ENCODE assay signal across 14 cellular contexts in genomic region chr2:64434039-64434657, GRCh38. TPM values are rescaled to one million over a fixed set of nuclear protein-coding genes. Genes with fewer than 3 reads are reported as not detected.
DNase-seq lines count a peak whose midpoint lies in the region; ATAC-seq and TF ChIP-seq lines count a peak whose summit lies in the region.
"Had no signal": no experiment of that assay in that cellular context is flagged by ENCODE, and none has a peak within 500 bp of the region (broad histone marks: within the 10 kb centered on the region; RNA-seq: fewer than 3 reads in every experiment).

No MANE protein-coding gene starts in this region.

- H3K9me3 ChIP-seq in Caco-2 (no peaks in the 10 kb centered on the region), right lobe of liver (no peaks in the 10 kb centered on the region)
- H3K9me3 ChIP-seq: A549 had no signal

- 69% methylated on average over 4 of the region's 4 CpGs for WGBS in right lobe of liver (ENCODE audit: insufficient coverage, low coverage, low lambda C conversion rate, missing lambda C conversion rate)

- POLR2A ChIA-PET in Caco-2 (lab: Charles Lee) = no interaction called here

- peak overlapping the region; percentile 11 for H3K27ac Mint-ChIP-seq in Caco-2 (ENCODE audit: unreplicated experiment)
- H3K27ac Mint-ChIP-seq: CD4-positive, alpha-beta T cell; H9 had no signal

- ATAC-seq in left colon (peak; percentile 56), right lobe of liver (peak; percentile 57 to 68 (median 66)), GM21723 (IDR thresholded peaks at IDR 0.05; ENCODE audit: unreplicated experiment) (no peak), GM18520 (IDR thresholded peaks at IDR 0.05; ENCODE audit: unreplicated experiment) (no peak)
- ATAC-seq: A549 had no signal

- DNase-seq in Caco-2 (no peak), left colon (no peak), right lobe of liver (no peak), amygdala (lab: John Stamatoyannopoulos, UW) (no peak)
- DNase-seq: AML-193; CD4-positive, alpha-beta T cell; DMS153; DMS79; GDM1; H9 had no signal

- CTCF ChIA-PET in Caco-2 (lab: Charles Lee) = no interaction called here

- no peaks in the 10 kb centered on the region for H3K36me3 Mint-ChIP-seq in Caco-2 (ENCODE audit: insufficient read depth, unreplicated experiment)

- H3K4me3 Mint-ChIP-seq in Caco-2 (ENCODE audit: unreplicated experiment) = no peak overlapping the region
- H3K4me3 Mint-ChIP-seq: CD4-positive, alpha-beta T cell; H9 had no signal

- H3K36me3 ChIP-seq in Caco-2 (ENCODE audit: control insufficient read depth, insufficient read depth, low read length) = no peaks in the 10 kb centered on the region
- H3K36me3 ChIP-seq in right lobe of liver = no peaks in the 10 kb centered on the region

- intact Hi-C loops in Caco-2 (cut with micrococcal nuclease; ENCODE audit: unreplicated experiment) = no loop called here
- intact Hi-C loops in left colon (cut with DNase I, micrococcal nuclease) = no loop called here
- intact Hi-C loops in right lobe of liver (cut with DNase I) = no loop called here

- H3K27me3 Mint-ChIP-seq in Caco-2 (ENCODE audit: insufficient read depth, unreplicated experiment) = no peaks in the 10 kb centered on the region

- TF ChIP-seq POLR2A in right lobe of liver (IDR thresholded peaks at IDR 0.05) = no peak

- H3K9me3 Mint-ChIP-seq in Caco-2 (ENCODE audit: unreplicated experiment) = no peaks in the 10 kb centered on the region
- H3K9me3 Mint-ChIP-seq: CD4-positive, alpha-beta T cell had no signal

- TF ChIP-seq CTCF in Caco-2 (IDR thresholded peaks at IDR 0.05; ENCODE audit: insufficient read depth in 1 of 2, low read depth in 1 of 2, low read length in 1 of 2, severe bottlenecking in 1 of 2, unreplicated experiment in 1 of 2) (no peak), right lobe of liver (IDR thresholded peaks at IDR 0.05) (no peak)

- H3K4me1 Mint-ChIP-seq in Caco-2 (ENCODE audit: low read depth, unreplicated experiment) = peaks cover 9% of the 10 kb centered on the region
- H3K4me1 Mint-ChIP-seq: H9 had no signal

- H3K27me3 ChIP-seq in Caco-2 (replicated peaks; ENCODE audit: control insufficient read depth, insufficient read depth, low read length) (no peaks in the 10 kb centered on the region), right lobe of liver (no peaks in the 10 kb centered on the region)

- no TSS peak for BruUV-seq in Caco-2 (replicated peaks; lab: Mats Ljungman, UMichigan)

- H3K4me1 ChIP-seq in Caco-2 (peaks cover 5% of the 10 kb centered on the region), right lobe of liver (peaks cover 0 to 5% (median 0%) of the 10 kb centered on the region in 4 donors)
- H3K4me1 ChIP-seq: A549 had no signal

- H3K4me3 ChIP-seq in Caco-2 (ENCODE audit: low read depth, low read length) = no peak overlapping the region
- no peak overlapping the region for H3K4me3 ChIP-seq in right lobe of liver
- H3K4me3 ChIP-seq: A549 had no signal

- H3K27ac ChIP-seq in right lobe of liver = no peak overlapping the region
- H3K27ac ChIP-seq: A549, C4-2B had no signal

RNA-seq across cellular contexts. Expression of gene LGALSL, which starts 19.8 kb away (rescaled TPM):
- total RNA-seq in Caco-2 (2022) = 36.9 and 37.2 TPM in 2 replicates
- 10 to 100 TPM; 43.6 to 45.5 TPM for total RNA-seq in left colon
- 1 to 10 TPM; 3.2 to 8.1 (median 5.4) TPM for total RNA-seq in right lobe of liver

Comparison
In these comparisons a context has a peak if more than half of its experiments do, and no peak if none do; other contexts are left out.
1. ATAC-seq: peak in left colon (single experiment) and right lobe of liver (4 of 4); none in GM21723 (single experiment) and GM18520 (single experiment).